ENCODE assay signal across 16 cellular contexts in genomic region chr10:132925614-132926013, GRCh38. TPM values are rescaled to one million over a fixed set of nuclear protein-coding genes. Genes with fewer than 3 reads are reported as not detected.
DNase-seq lines count a peak whose midpoint lies in the region; ATAC-seq, FAIRE-seq and TF ChIP-seq lines count a peak whose summit lies in the region.
"Had no signal": no experiment of that assay in that cellular context is flagged by ENCODE, and none has a peak within 500 bp of the region (broad histone marks: within the 10 kb centered on the region; RNA-seq: fewer than 3 reads in every experiment).

No MANE protein-coding gene starts in this region.

- POLR2A ChIA-PET in HepG2 (lab: Yijun Ruan, JAX) = no interaction called here

- no peak overlapping the region for H3K27ac Mint-ChIP-seq in activated naive CD4-positive, alpha-beta T cell treated with anti-CD3 and anti-CD28 coated beads, Interleukin-2, amount 10 ng/mL, durations not matched to agents 7 days and 5 days
- no peak overlapping the region for H3K27ac Mint-ChIP-seq in type B pancreatic cell
- H3K27ac Mint-ChIP-seq: CD4-positive, CD25-positive, alpha-beta regulatory T cell had no signal

- no TSS peak for BruUV-seq in HepG2 (replicated peaks; lab: Mats Ljungman, UMichigan)

- H3K36me3 ChIP-seq in right lobe of liver (no peaks in the 10 kb centered on the region), HepG2 (replicated peaks in 1 of 2; ENCODE audit: control insufficient read depth in 1 of 2, insufficient read depth in 2 of 2, low read length in 2 of 2) (no peaks in the 10 kb centered on the region)

- no peaks in the 10 kb centered on the region for H3K27me3 Mint-ChIP-seq in activated naive CD4-positive, alpha-beta T cell treated with anti-CD3 and anti-CD28 coated beads, Interleukin-2, amount 10 ng/mL, durations not matched to agents 7 days and 5 days
- H3K27me3 Mint-ChIP-seq in type B pancreatic cell = no peaks in the 10 kb centered on the region
- H3K27me3 Mint-ChIP-seq: CD4-positive, CD25-positive, alpha-beta regulatory T cell had no signal

- WGBS in right lobe of liver (ENCODE audit: insufficient coverage, low coverage, low lambda C conversion rate, missing lambda C conversion rate) = no CpG with 5 or more reads among the region's 22 CpGs
- WGBS in HepG2 (ENCODE audit: low lambda C conversion rate) = 47% methylated on average over 13 of the region's 22 CpGs

- peak; percentile 8 for DNase-seq in activated naive CD4-positive, alpha-beta T cell treated with anti-CD3 and anti-CD28 coated beads, Interleukin-2, amount 10 ng/mL, durations not matched to agents 7 days and 5 days
- DNase-seq in activated naive CD4-positive, alpha-beta T cell (lab: John Stamatoyannopoulos, UW) = no peak
- DNase-seq in right lobe of liver (peak in 2 of 3 donors; percentile 14 to 39), HepG2 (ENCODE audit: low spot score) (no peak), posterior vena cava (ENCODE audit: low spot score) (peak; percentile 74), type B pancreatic cell (ENCODE audit: extremely low spot score, unreplicated experiment) (no peak), GM12891 (ENCODE audit: insufficient read length, low spot score) (no peak)
- DNase-seq: Calu3; CD4-positive, CD25-positive, alpha-beta regulatory T cell; DMS79; GM23248 had no signal

- no peak overlapping the region for H3K4me2 ChIP-seq in HepG2 (ENCODE audit: low read depth, low read length)

- no peak for TF ChIP-seq CTCF in right lobe of liver (IDR thresholded peaks at IDR 0.05)
- no peak for TF ChIP-seq CTCF in HepG2 (CRISPR knock-in tag; IDR thresholded peaks at IDR 0.05)
- no peak for TF ChIP-seq CTCF in type B pancreatic cell (conservative IDR thresholded peaks at IDR 0.05)

- H4K20me1 ChIP-seq in HepG2 (ENCODE audit: insufficient read depth, low read length) = no peaks in the 10 kb centered on the region

- no peak for TF ChIP-seq RAD21 in HepG2 (CRISPR knock-in tag; IDR thresholded peaks at IDR 0.05)

- TF ChIP-seq POLR2A in right lobe of liver (IDR thresholded peaks at IDR 0.05) = no peak
- no peak for TF ChIP-seq POLR2A in HepG2 (IDR thresholded peaks at IDR 0.05; ENCODE audit: insufficient read depth in 1 of 2, low read depth in 2 of 2, low read length in 2 of 2)
- no peak for TF ChIP-seq POLR2A in GM12891 (IDR thresholded peaks at IDR 0.05; ENCODE audit: low read depth, low read length)

- H3K9me3 ChIP-seq in right lobe of liver = no peaks in the 10 kb centered on the region
- H3K9me3 ChIP-seq in HepG2 (ENCODE audit: low read length) = no peaks in the 10 kb centered on the region

- H3K36me3 Mint-ChIP-seq in activated naive CD4-positive, alpha-beta T cell treated with anti-CD3 and anti-CD28 coated beads, Interleukin-2, amount 10 ng/mL, durations not matched to agents 7 days and 5 days = no peaks in the 10 kb centered on the region
- no peaks in the 10 kb centered on the region for H3K36me3 Mint-ChIP-seq in type B pancreatic cell
- H3K36me3 Mint-ChIP-seq: CD4-positive, CD25-positive, alpha-beta regulatory T cell had no signal

- no peak for FAIRE-seq in HepG2 (lab: Jason Lieb, UNC)
- FAIRE-seq in GM12891 (lab: Jason Lieb, UNC) = no peak
- FAIRE-seq: GM12878, H54, HTR-8/SVneo had no signal

- intact Hi-C loops in right lobe of liver (cut with DNase I) = no loop called here
- intact Hi-C loops in HepG2 (cut with micrococcal nuclease; ENCODE audit: unreplicated experiment) = no loop called here
- intact Hi-C loops in posterior vena cava (cut with DNase I) = no loop called here

- no peak for TF ChIP-seq EP300 in HepG2 (IDR thresholded peaks at IDR 0.05; ENCODE audit: low read depth in 2 of 2, low read length in 2 of 2)
- TF ChIP-seq EP300 in HepG2 (CRISPR knock-in tag; IDR thresholded peaks at IDR 0.05; ENCODE audit: borderline replicate concordance) = no peak

- no peak overlapping the region for H3K9ac ChIP-seq in HepG2 (ENCODE audit: insufficient read depth, low read depth, low read length)
- H3K9ac ChIP-seq: GM23248 had no signal

- H3K4me1 ChIP-seq in right lobe of liver (no peaks in the 10 kb centered on the region), HepG2 (ENCODE audit: insufficient read depth, low read length) (no peaks in the 10 kb centered on the region)

- no peak overlapping the region for H3K4me3 Mint-ChIP-seq in activated naive CD4-positive, alpha-beta T cell treated with anti-CD3 and anti-CD28 coated beads, Interleukin-2, amount 10 ng/mL, durations not matched to agents 7 days and 5 days
- H3K4me3 Mint-ChIP-seq in type B pancreatic cell = no peak overlapping the region
- H3K4me3 Mint-ChIP-seq: CD4-positive, CD25-positive, alpha-beta regulatory T cell had no signal

- H3K9me3 Mint-ChIP-seq in activated naive CD4-positive, alpha-beta T cell treated with anti-CD3 and anti-CD28 coated beads, Interleukin-2, amount 10 ng/mL, durations not matched to agents 7 days and 5 days = no peaks in the 10 kb centered on the region
- H3K9me3 Mint-ChIP-seq in type B pancreatic cell = no peaks in the 10 kb centered on the region
- H3K9me3 Mint-ChIP-seq: CD4-positive, CD25-positive, alpha-beta regulatory T cell had no signal

- H3K27ac ChIP-seq in right lobe of liver (no peak overlapping the region), HepG2 (ENCODE audit: extremely low read length, insufficient read depth, low read length) (no peak overlapping the region)
- H3K27ac ChIP-seq: 22Rv1, GM23248 had no signal

- H2AFZ ChIP-seq in HepG2 (ENCODE audit: low read length) = no peak overlapping the region
- H2AFZ ChIP-seq: GM23248 had no signal

- H3K4me3 ChIP-seq in right lobe of liver (no peak overlapping the region), HepG2 (replicated peaks in 1 of 3; ENCODE audit: insufficient read depth in 1 of 3, low read depth in 2 of 3, low read length in 3 of 3) (no peak overlapping the region)
- H3K4me3 ChIP-seq: GM12878, GM23248 had no signal

- H3K4me1 Mint-ChIP-seq in activated naive CD4-positive, alpha-beta T cell treated with anti-CD3 and anti-CD28 coated beads, Interleukin-2, amount 10 ng/mL, durations not matched to agents 7 days and 5 days = no peaks in the 10 kb centered on the region
- no peaks in the 10 kb centered on the region for H3K4me1 Mint-ChIP-seq in type B pancreatic cell (ENCODE audit: unreplicated experiment)
- H3K4me1 Mint-ChIP-seq: CD4-positive, CD25-positive, alpha-beta regulatory T cell had no signal

- H3K27me3 ChIP-seq in right lobe of liver (no peaks in the 10 kb centered on the region), HepG2 (ENCODE audit: control insufficient read depth in 1 of 2, insufficient read depth in 2 of 2, low read length in 2 of 2) (peaks cover 11 to 32% of the 10 kb centered on the region in 2 experiments; a peak in 4 of 5 replicates)

- H3K79me2 ChIP-seq in HepG2 (ENCODE audit: insufficient read depth, low read length) = no peaks in the 10 kb centered on the region

- CTCF ChIA-PET in activated naive CD4-positive, alpha-beta T cell treated with anti-CD3 and anti-CD28 coated beads, Interleukin-2, amount 10 ng/mL, durations not matched to agents 7 days and 5 days (lab: Charles Lee) = no interaction called here
- CTCF ChIA-PET in HepG2 (lab: Yijun Ruan, JAX; ENCODE audit: low intra/inter-chr PET ratio, low total read pairs) = no interaction called here

- no peak for ATAC-seq in right lobe of liver
- no peak for ATAC-seq in HepG2
- ATAC-seq: GM12878, HCT116 had no signal

- in situ Hi-C loops in HepG2 (cut with HindIII; ENCODE audit: extremely low pct_ligation_motif_present, low pct_unique_long_range_greater_than_20kb) = no loop called here

TF ChIP-seq in HepG2, 621 proteins besides CTCF, POLR2A, EP300 and RAD21 (continues in another document):
- TF ChIP-seq EED (CRISPR knock-in tag; IDR thresholded peaks at IDR 0.05) (no peak), NFATC3 (CRISPR knock-in tag; IDR thresholded peaks at IDR 0.05) (no peak), FOXO1 (CRISPR knock-in tag; IDR thresholded peaks at IDR 0.05) (no peak), SRSF9 (IDR thresholded peaks at IDR 0.05; ENCODE audit: borderline replicate concordance, insufficient read depth, low read depth, low read length, poor library complexity, severe bottlenecking) (no peak), ZNF256 (CRISPR knock-in tag; conservative IDR thresholded peaks at IDR 0.05) (no peak)

TF ChIP-seq in GM12891, 5 proteins besides CTCF, POLR2A, EP300 and RAD21:
- TF ChIP-seq TAF1 (IDR thresholded peaks at IDR 0.05; ENCODE audit: low read depth, low read length) (no peak), POU2F2 (IDR thresholded peaks at IDR 0.05; ENCODE audit: low read depth, low read length) (no peak), SPI1 (IDR thresholded peaks at IDR 0.05; ENCODE audit: low read depth, low read length) (no peak), PAX5 (IDR thresholded peaks at IDR 0.05; ENCODE audit: insufficient read depth, low read length, severe bottlenecking) (no peak), POLR2AphosphoS5 (IDR thresholded peaks at IDR 0.05; ENCODE audit: low read depth, low read length) (no peak)
TF ChIP-seq in GM12891: peak in this region for 0.

RNA-seq across cellular contexts. Expression of gene CFAP46, which starts 16.8 kb away (rescaled TPM):
- total RNA-seq in right lobe of liver = under 1 TPM; 0.16 to 0.67 (median 0.32) TPM
- total RNA-seq in HepG2 (2016; rRNA removed; fragmentation: Illumina TruSeq; extraction: Trizol) = 0.74 and 0.84 TPM in 2 replicates
- not detected in 2 replicates for total RNA-seq in HepG2 (2016; cell fraction: cytosol; rRNA removed; fragmentation: Illumina TruSeq; extraction: Trizol; ENCODE audit: low read depth)
- total RNA-seq in HepG2 (2016; cell fraction: insoluble cytoplasmic fraction; rRNA removed; fragmentation: Illumina TruSeq; extraction: Trizol) = 0.87 and 1.1 TPM in 2 replicates
- total RNA-seq in HepG2 (2016; cell fraction: membrane; rRNA removed; fragmentation: Illumina TruSeq; extraction: Trizol) = 0.21 and 0.34 TPM in 2 replicates
- total RNA-seq in HepG2 (2016; cell fraction: nucleus; rRNA removed; fragmentation: Illumina TruSeq; extraction: Trizol) = 0.53 and 1.3 TPM in 2 replicates
- polyA plus RNA-seq in HepG2 (2011; rRNA removed) = 0.10 and 0.24 TPM in 2 replicates
- polyA plus RNA-seq in HepG2 (2011; cell fraction: cytosol; rRNA removed) = 0.13 and 0.19 TPM in 2 replicates
- 0.05 and 0.27 TPM in 2 replicates for polyA plus RNA-seq in HepG2 (2011; cell fraction: nucleus; rRNA removed)
- 0.12 and 0.16 TPM in 2 replicates for polyA plus RNA-seq in HepG2 (2012)
- polyA plus RNA-seq in HepG2 (2016; cell fraction: cytosol; fragmentation: Illumina TruSeq; extraction: Trizol; ENCODE audit: low read depth) = 0.18 and 0.26 TPM in 2 replicates
- polyA plus RNA-seq in HepG2 (2016; cell fraction: insoluble cytoplasmic fraction; fragmentation: Illumina TruSeq; extraction: Trizol; ENCODE audit: low read depth) = 0.86 and 1.2 TPM in 2 replicates
- polyA plus RNA-seq in HepG2 (2016; cell fraction: membrane; fragmentation: Illumina TruSeq; extraction: Trizol; ENCODE audit: low read depth) = 0.33 and 0.34 TPM in 2 replicates
- 0.60 and 0.65 TPM in 2 replicates for polyA plus RNA-seq in HepG2 (2016; cell fraction: nucleus; fragmentation: Illumina TruSeq; extraction: Trizol; ENCODE audit: insufficient read depth, low read depth)
- 0.06 TPM in 1 of 2 replicates, not detected in the other for polyA minus RNA-seq in HepG2 (2011; rRNA and poly(A)+ RNA removed; ENCODE audit: low replicate concordance)
- polyA minus RNA-seq in HepG2 (2011; cell fraction: cytosol; rRNA and poly(A)+ RNA removed) = not detected in 2 replicates
- polyA minus RNA-seq in HepG2 (2011; cell fraction: nucleus; rRNA and poly(A)+ RNA removed) = 0.26 TPM in 1 of 2 replicates, not detected in the other
- under 1 TPM; 0.14 to 0.81 TPM for total RNA-seq in posterior vena cava
- 2.9 and 10.9 TPM in 2 replicates for total RNA-seq in type B pancreatic cell (ENCODE audit: low replicate concordance)
- 1.5 TPM for polyA plus RNA-seq in GM12891 (2012; ENCODE audit: low read depth, missing spikeins)
- total RNA-seq: Calu3; CD4-positive, CD25-positive, alpha-beta regulatory T cell; GM12878 had no signal
- polyA plus RNA-seq: CD4-positive, CD25-positive, alpha-beta regulatory T cell had no signal

Comparison
In these comparisons a context has a peak if more than half of its experiments do, and no peak if none do; other contexts are left out.
1. DNase-seq: peak in activated naive CD4-positive, alpha-beta T cell treated with anti-CD3 and anti-CD28 coated beads, Interleukin-2, amount 10 ng/mL, durations not matched to agents 7 days and 5 days (single experiment), right lobe of liver (2 of 3) and posterior vena cava (single experiment); none in activated naive CD4-positive, alpha-beta T cell (0 of 4), HepG2 (single experiment), type B pancreatic cell (single experiment) and GM12891 (single experiment).